ENCODE assay signal across 23 cellular contexts in genomic region chr2:222926915-222927314, GRCh38.
"Had no signal": no experiment of that assay in that cellular context is flagged by ENCODE, and none has a peak within 500 bp of the region (broad histone marks: within the 10 kb centered on the region; RNA-seq: fewer than 3 reads in every experiment).

No MANE protein-coding gene starts in this region.

- H3K27ac ChIP-seq: adrenal gland, body of pancreas had no signal

- H3K27me3 ChIP-seq: adrenal gland, body of pancreas had no signal

- ATAC-seq: body of pancreas, K562, PC-3 had no signal

- H3K27ac Mint-ChIP-seq: activated CD4-positive, alpha-beta memory T cell treated with anti-CD3 and anti-CD28 coated beads, Interleukin-2, amount 10 ng/mL, durations not matched to agents 7 days and 5 days; activated naive CD8-positive, alpha-beta T cell treated with anti-CD3 and anti-CD28 coated beads, Interleukin-2, amount 10 ng/mL, durations not matched to agents 7 days and 5 days had no signal

- H3K4me3 Mint-ChIP-seq: activated CD4-positive, alpha-beta memory T cell treated with anti-CD3 and anti-CD28 coated beads, Interleukin-2, amount 10 ng/mL, durations not matched to agents 7 days and 5 days; activated naive CD8-positive, alpha-beta T cell treated with anti-CD3 and anti-CD28 coated beads, Interleukin-2, amount 10 ng/mL, durations not matched to agents 7 days and 5 days; central memory CD8-positive, alpha-beta T cell had no signal

- H3K9me3 ChIP-seq: adrenal gland, body of pancreas had no signal

- H3K4me1 Mint-ChIP-seq: activated CD4-positive, alpha-beta memory T cell treated with anti-CD3 and anti-CD28 coated beads, Interleukin-2, amount 10 ng/mL, durations not matched to agents 7 days and 5 days; activated naive CD8-positive, alpha-beta T cell treated with anti-CD3 and anti-CD28 coated beads, Interleukin-2, amount 10 ng/mL, durations not matched to agents 7 days and 5 days; central memory CD8-positive, alpha-beta T cell had no signal

- H3K4me3 ChIP-seq: adrenal gland, body of pancreas, K562 had no signal

- H3K9me3 Mint-ChIP-seq: activated CD4-positive, alpha-beta memory T cell treated with anti-CD3 and anti-CD28 coated beads, Interleukin-2, amount 10 ng/mL, durations not matched to agents 7 days and 5 days; activated naive CD8-positive, alpha-beta T cell treated with anti-CD3 and anti-CD28 coated beads, Interleukin-2, amount 10 ng/mL, durations not matched to agents 7 days and 5 days; central memory CD8-positive, alpha-beta T cell had no signal

- H3K4me1 ChIP-seq: body of pancreas had no signal

- H3K27me3 Mint-ChIP-seq: activated CD4-positive, alpha-beta memory T cell treated with anti-CD3 and anti-CD28 coated beads, Interleukin-2, amount 10 ng/mL, durations not matched to agents 7 days and 5 days; activated naive CD8-positive, alpha-beta T cell treated with anti-CD3 and anti-CD28 coated beads, Interleukin-2, amount 10 ng/mL, durations not matched to agents 7 days and 5 days; central memory CD8-positive, alpha-beta T cell had no signal

- DNase-seq: activated CD4-positive, alpha-beta memory T cell treated with anti-CD3 and anti-CD28 coated beads, Interleukin-2, amount 10 ng/mL, durations not matched to agents 7 days and 5 days; activated CD4-positive, alpha-beta T cell treated with anti-CD3 and anti-CD28 coated beads, Interleukin-2, amount 50 U/mL, for 1 hour; activated CD4-positive, CD25-positive, alpha-beta regulatory T cell; activated naive CD4-positive, alpha-beta T cell treated with anti-CD3 and anti-CD28 coated beads, Interleukin-2, amount 50 U/mL, for 16 hours; activated naive CD8-positive, alpha-beta T cell treated with anti-CD3 and anti-CD28 coated beads, Interleukin-2, amount 10 ng/mL, durations not matched to agents 7 days and 5 days; activated T-cell treated with anti-CD3 and anti-CD28 coated beads for 4 hours; adrenal gland; aorta; body of pancreas; Karpas-422; MM.1S; NCI-H1105; NCI-H1436 treated with DMSO at 0.1 percent for 48 hours; NCI-H187; NCI-H2081; NCI-H446; NCI-H524; PC-3; SHP77 treated with DMSO at 0.1 percent for 48 hours; T-helper 2 cell; T1000 had no signal
